Comparison of ENCODE assay signal across 8 cellular contexts in the genomic region with DNA sequence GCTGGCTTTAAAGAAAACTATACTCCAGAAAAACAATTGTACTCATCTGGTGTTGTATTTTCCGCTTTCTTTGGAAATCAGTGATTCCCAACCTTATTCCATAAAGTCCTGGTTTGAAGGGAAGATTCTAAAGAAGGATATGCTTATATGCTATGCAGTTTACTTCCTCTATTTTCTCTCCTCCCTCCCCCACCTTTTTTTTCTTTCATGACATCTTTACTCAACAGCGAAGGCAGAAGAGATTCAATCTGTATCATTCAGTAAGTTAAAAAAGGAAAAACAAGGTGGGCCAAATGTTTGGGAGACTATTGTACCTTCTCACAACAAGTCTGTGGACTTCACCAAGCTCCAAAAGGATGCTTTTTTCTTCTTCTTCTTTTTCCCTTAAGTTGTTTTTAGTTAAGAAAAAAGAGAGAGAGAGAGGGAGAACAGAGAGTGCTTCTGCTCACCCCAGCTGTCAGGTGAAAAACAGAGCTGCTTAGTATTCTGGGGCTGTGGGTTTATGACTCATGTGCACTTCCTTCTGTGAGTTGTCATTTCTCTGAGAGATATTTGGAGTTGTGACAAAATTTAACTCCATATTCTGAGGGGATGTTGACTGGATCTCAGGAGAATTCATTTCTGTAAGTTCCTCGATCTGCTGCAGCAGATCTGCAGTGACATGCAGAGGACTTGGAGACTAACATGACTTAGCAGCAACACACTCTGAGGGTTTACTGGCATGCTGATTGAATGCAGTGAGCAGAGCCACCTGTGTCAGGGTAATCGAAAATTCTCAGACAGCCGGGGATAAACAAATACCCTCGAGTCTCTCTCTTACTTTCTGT.
A peak's percentile ranks its signal among the peaks of the same experiment; 100 is the strongest.
DNase-seq lines count a peak whose midpoint lies in the region; ATAC-seq and TF ChIP-seq lines count a peak whose summit lies in the region.

No MANE protein-coding gene starts in this region.

- peak; percentile 21 for DNase-seq in GM13977 (ENCODE audit: low spot score)
- peak; percentile 77 for DNase-seq in NCI-H1694 (lab: John Stamatoyannopoulos, UW)
- DNase-seq in activated CD4-positive, alpha-beta memory T cell treated with anti-CD3 and anti-CD28 coated beads for 36 hours: peak; percentile 62
- no peak for DNase-seq in esophagus squamous epithelium (lab: John Stamatoyannopoulos, UW)
- DNase-seq in DMS153 (lab: John Stamatoyannopoulos, UW): no peak
- DNase-seq in NCI-H2196 treated with DMSO at 0.1 percent for 48 hours (lab: John Stamatoyannopoulos, UW; ENCODE audit: unreplicated experiment): no peak

- TF ChIP-seq CTCF in GM13977 (IDR thresholded peaks at IDR 0.05; ENCODE audit: extremely low read depth, insufficient read depth, missing control alignments) (no peak), esophagus squamous epithelium (IDR thresholded peaks at IDR 0.05) (no peak)

- no peaks in the 10 kb centered on the region for H3K9me3 Mint-ChIP-seq in activated CD4-positive, alpha-beta memory T cell treated with anti-CD3 and anti-CD28 coated beads for 36 hours

- H3K27me3 ChIP-seq in esophagus squamous epithelium: no peaks in the 10 kb centered on the region
- H3K27me3 ChIP-seq in skeletal muscle satellite cell (ENCODE audit: control insufficient read depth, insufficient read depth, low read length): no peaks in the 10 kb centered on the region

- CTCF ChIA-PET in activated CD4-positive, alpha-beta memory T cell treated with anti-CD3 and anti-CD28 coated beads for 36 hours (lab: Charles Lee): interaction anchor here (0.7 to 1.6 kb wide), 4 partner anchors 19 to 334 kb away, joined by 3 to 12 read pairs (median 4); no protein-coding TSS in a partner anchor

- no peaks in the 10 kb centered on the region for H3K36me3 Mint-ChIP-seq in activated CD4-positive, alpha-beta memory T cell treated with anti-CD3 and anti-CD28 coated beads for 36 hours

- peak; percentile 85 for ATAC-seq in HG02610 (IDR thresholded peaks at IDR 0.05; ENCODE audit: unreplicated experiment)

- H3K4me1 Mint-ChIP-seq in activated CD4-positive, alpha-beta memory T cell treated with anti-CD3 and anti-CD28 coated beads for 36 hours (ENCODE audit: low read depth): peaks cover 41% of the 10 kb centered on the region

- H3K4me3 Mint-ChIP-seq in activated CD4-positive, alpha-beta memory T cell treated with anti-CD3 and anti-CD28 coated beads for 36 hours: peak overlapping the region; percentile 66

- H3K27ac Mint-ChIP-seq in activated CD4-positive, alpha-beta memory T cell treated with anti-CD3 and anti-CD28 coated beads for 36 hours: peak overlapping the region; percentile 90

- whole genome bisulfite sequencing in esophagus squamous epithelium, 2 donors: 23% methylated on average over 6 of the region's 6 CpGs

- intact Hi-C loops in activated CD4-positive, alpha-beta memory T cell treated with anti-CD3 and anti-CD28 coated beads for 36 hours (cut with micrococcal nuclease): loop anchor here (1.0 to 5.0 kb wide), 11 partner anchors 23 to 644 kb away; partner anchors contain the start of genes SLC33A1 and SSR3
- intact Hi-C loops in esophagus squamous epithelium (cut with DNase I): no loop called here

- peak in 1 of 4 donors; percentile 24 for TF ChIP-seq POLR2A in esophagus squamous epithelium (IDR thresholded peaks at IDR 0.05)

- H3K4me3 ChIP-seq in esophagus squamous epithelium (peak overlapping the region in 1 of 4 donors; percentile 33), skeletal muscle satellite cell (ENCODE audit: low read length) (peak overlapping the region; percentile 60)

- H3K27me3 Mint-ChIP-seq in activated CD4-positive, alpha-beta memory T cell treated with anti-CD3 and anti-CD28 coated beads for 36 hours: no peaks in the 10 kb centered on the region

- H3K9me3 ChIP-seq in esophagus squamous epithelium (no peaks in the 10 kb centered on the region), skeletal muscle satellite cell (replicated peaks; ENCODE audit: low read length) (no peaks in the 10 kb centered on the region)

- POLR2A ChIA-PET in activated CD4-positive, alpha-beta memory T cell treated with anti-CD3 and anti-CD28 coated beads for 36 hours (lab: Charles Lee): interaction anchor here (0.7 to 1.3 kb wide), 2 partner anchors 71 to 677 kb away, joined by 3 to 4 read pairs; partner anchors contain the start of gene SSR3

- peak overlapping the region; percentile 68 for H3K9ac ChIP-seq in skeletal muscle satellite cell (ENCODE audit: low read depth, low read length)

- in situ Hi-C loops in GM13977 (cut with MboI; ENCODE audit: low pct_unique_long_range_greater_than_20kb, low sequenced_read_pairs, unreplicated experiment): no loop called here

- H3K27ac ChIP-seq in esophagus squamous epithelium: peak overlapping the region; percentile 49 to 79 (median 75)

- no peaks in the 10 kb centered on the region for H3K36me3 ChIP-seq in esophagus squamous epithelium
- H3K36me3 ChIP-seq in skeletal muscle satellite cell (ENCODE audit: insufficient read depth, low read length): no peaks in the 10 kb centered on the region

- H3K4me1 ChIP-seq in esophagus squamous epithelium (peaks cover 10 to 24% (median 13%) of the 10 kb centered on the region in 3 donors), skeletal muscle satellite cell (ENCODE audit: control insufficient read depth, insufficient read depth, low read length) (peaks cover 40% of the 10 kb centered on the region)

- H3K4me2 ChIP-seq in skeletal muscle satellite cell (ENCODE audit: low read length): peak overlapping the region; percentile 86

Comparison
In these comparisons a context has a peak if more than half of its experiments do, and no peak if none do; other contexts are left out.
1. DNase-seq: peak in GM13977 (single experiment), NCI-H1694 (single experiment) and activated CD4-positive, alpha-beta memory T cell treated with anti-CD3 and anti-CD28 coated beads for 36 hours (single experiment); none in esophagus squamous epithelium (single experiment), DMS153 (single experiment) and NCI-H2196 treated with DMSO at 0.1 percent for 48 hours (single experiment).